Comparison of ENCODE assay signal across 2 cellular contexts in genomic region chr5:10542151-10542550, GRCh38.
TF ChIP-seq lines count a peak whose summit lies in the region.

No MANE protein-coding gene starts in this region.

TF ChIP-seq in SK-N-SH treated with all-trans-retinoic acid at 6 μM for 48 hours, 23 proteins besides CTCF, POLR2A, EP300 and RAD21:
- TF ChIP-seq TSHZ2 (CRISPR knock-in tag; IDR thresholded peaks at IDR 0.05) (no peak), ZNF70 (CRISPR knock-in tag; IDR thresholded peaks at IDR 0.05) (no peak), ISL1 (CRISPR knock-in tag; IDR thresholded peaks at IDR 0.05) (0 out of 2 replicates have a peak, but pooled peaks have one; percentile 15)

TF ChIP-seq in endothelial cell of umbilical vein, 7 proteins besides CTCF, POLR2A, EP300 and RAD21 (continued from another document):
- TF ChIP-seq FOS (IDR thresholded peaks at IDR 0.05; ENCODE audit: borderline replicate concordance, insufficient read depth, low read length) (no peak), MAX (IDR thresholded peaks at IDR 0.05; ENCODE audit: insufficient read depth, insufficient read length) (no peak), POLR2AphosphoS5 (IDR thresholded peaks at IDR 0.05; ENCODE audit: insufficient read depth, low read depth, low read length) (no peak), JUN (IDR thresholded peaks at IDR 0.05; ENCODE audit: borderline replicate concordance, insufficient read depth, insufficient read length, low read depth) (no peak)
TF ChIP-seq in endothelial cell of umbilical vein: peak in this region for 1.
